Comparison of ENCODE assay signal across 19 cellular contexts in genomic region chr15:60898896-60899295, GRCh38.
DNase-seq lines count a peak whose midpoint lies in the region; ATAC-seq and TF ChIP-seq lines count a peak whose summit lies in the region.
"Had no signal": no experiment of that assay in that cellular context is flagged by ENCODE, and none has a peak within 500 bp of the region (broad histone marks: within the 10 kb centered on the region; RNA-seq: fewer than 3 reads in every experiment).

No MANE protein-coding gene starts in this region.

- no peak overlapping the region for H3K4me3 ChIP-seq in CD4-positive, alpha-beta memory T cell (ENCODE audit: low read length in 2 of 2)
- H3K4me3 ChIP-seq: colonic mucosa, HAP-1, hepatocyte, smooth muscle cell, suprapubic skin had no signal

- no peak overlapping the region for H3K27ac ChIP-seq in CD4-positive, alpha-beta memory T cell (ENCODE audit: low read depth, low read length)
- H3K27ac ChIP-seq: brain microvascular endothelial cell, colonic mucosa, hepatocyte, KMS-11, suprapubic skin had no signal

- H3K4me3 Mint-ChIP-seq in CD4-positive, alpha-beta memory T cell, result peak overlapping the region in 2 of 8 donors; percentile 0 to 2
- H3K4me3 Mint-ChIP-seq in activated naive CD8-positive, alpha-beta T cell treated with anti-CD3 and anti-CD28 coated beads, Interleukin-2, amount 50 U/mL, for 24 hours, result no peak overlapping the region
- H3K4me3 Mint-ChIP-seq: naive B cell had no signal

- peaks cover 17% of the 10 kb centered on the region for H3K4me1 ChIP-seq in CD4-positive, alpha-beta memory T cell (ENCODE audit: insufficient read depth, low read length)
- H3K4me1 ChIP-seq: colonic mucosa had no signal

- peak overlapping the region; percentile 75 to 96 (median 79) for H3K27ac Mint-ChIP-seq in CD4-positive, alpha-beta memory T cell
- H3K27ac Mint-ChIP-seq in activated naive CD8-positive, alpha-beta T cell treated with anti-CD3 and anti-CD28 coated beads, Interleukin-2, amount 50 U/mL, for 24 hours, result peak overlapping the region; percentile 74
- H3K27ac Mint-ChIP-seq: naive B cell had no signal

- POLR2A ChIA-PET in CD4-positive, alpha-beta memory T cell (lab: Charles Lee; ENCODE audit: partially characterized antibody), result interaction anchor here (1.5 kb wide), 1 partner anchor 313 kb away, joined by 3 read pairs; no protein-coding TSS in a partner anchor

- intact Hi-C loops in CD4-positive, alpha-beta memory T cell (cut with micrococcal nuclease), result loop anchor here (5.0 kb wide), 1 partner anchor 42 kb away; no protein-coding TSS in a partner anchor

- no peaks in the 10 kb centered on the region for H3K9me3 Mint-ChIP-seq in CD4-positive, alpha-beta memory T cell
- H3K9me3 Mint-ChIP-seq in activated naive CD8-positive, alpha-beta T cell treated with anti-CD3 and anti-CD28 coated beads, Interleukin-2, amount 50 U/mL, for 24 hours, result no peaks in the 10 kb centered on the region
- H3K9me3 Mint-ChIP-seq: naive B cell had no signal

- H3K9me3 ChIP-seq in CD4-positive, alpha-beta memory T cell (ENCODE audit: control insufficient read depth in 1 of 2, low read length in 2 of 2), result no peaks in the 10 kb centered on the region
- H3K9me3 ChIP-seq: colonic mucosa, HAP-1, suprapubic skin had no signal

- peaks cover 15 to 32% (median 22%) of the 10 kb centered on the region in 4 donors for H3K4me1 Mint-ChIP-seq in CD4-positive, alpha-beta memory T cell
- peaks cover 53% of the 10 kb centered on the region for H3K4me1 Mint-ChIP-seq in activated naive CD8-positive, alpha-beta T cell treated with anti-CD3 and anti-CD28 coated beads, Interleukin-2, amount 50 U/mL, for 24 hours

- no peaks in the 10 kb centered on the region for H3K36me3 Mint-ChIP-seq in CD4-positive, alpha-beta memory T cell
- H3K36me3 Mint-ChIP-seq in activated naive CD8-positive, alpha-beta T cell treated with anti-CD3 and anti-CD28 coated beads, Interleukin-2, amount 50 U/mL, for 24 hours (ENCODE audit: low read depth), result no peaks in the 10 kb centered on the region
- H3K36me3 Mint-ChIP-seq: naive B cell had no signal

- H3K27me3 Mint-ChIP-seq in CD4-positive, alpha-beta memory T cell, result no peaks in the 10 kb centered on the region
- peaks cover 3% of the 10 kb centered on the region for H3K27me3 Mint-ChIP-seq in activated naive CD8-positive, alpha-beta T cell treated with anti-CD3 and anti-CD28 coated beads, Interleukin-2, amount 50 U/mL, for 24 hours
- H3K27me3 Mint-ChIP-seq: naive B cell had no signal

- peak; percentile 47; the same call in 2 of the 3 replicates for TF ChIP-seq CTCF in GM12872 (IDR thresholded peaks at IDR 0.05; ENCODE audit: insufficient read depth, low read depth, low read length)

- H3K36me3 ChIP-seq in CD4-positive, alpha-beta memory T cell (ENCODE audit: insufficient read depth, low read length), result no peaks in the 10 kb centered on the region
- H3K36me3 ChIP-seq: brain microvascular endothelial cell, colonic mucosa, HAP-1, suprapubic skin had no signal

- no peak for DNase-seq in CD4-positive, alpha-beta memory T cell
- DNase-seq in activated naive CD8-positive, alpha-beta T cell treated with anti-CD3 and anti-CD28 coated beads, Interleukin-2, amount 50 U/mL, for 24 hours, result no peak
- DNase-seq in putamen (ENCODE audit: low spot score) (no peak), Ammon's horn (ENCODE audit: low spot score) (no peak), DMS153 (lab: John Stamatoyannopoulos, UW) (no peak)
- DNase-seq: brain microvascular endothelial cell; colonic mucosa; naive B cell; NCI-H1092; NCI-H2107; Right ventricle myocardium superior; stimulated activated CD4-positive, alpha-beta T cell treated with anti-CD3 and anti-CD28 coated beads, Interleukin-4, amount 100 ng/mL, for 4 hours had no signal

- H3K27me3 ChIP-seq in CD4-positive, alpha-beta memory T cell (ENCODE audit: insufficient read depth, low read length), result no peaks in the 10 kb centered on the region
- H3K27me3 ChIP-seq: brain microvascular endothelial cell, colonic mucosa, hepatocyte, suprapubic skin had no signal

- peak; percentile 3 for ATAC-seq in HG02973 (IDR thresholded peaks at IDR 0.05; ENCODE audit: unreplicated experiment)
- peak; percentile 11 for ATAC-seq in activated naive CD8-positive, alpha-beta T cell treated with anti-CD3 and anti-CD28 coated beads, Interleukin-2, amount 50 U/mL, for 24 hours

- CTCF ChIA-PET in CD4-positive, alpha-beta memory T cell (lab: Charles Lee; ENCODE audit: partially characterized antibody), result interaction anchor here (1.2 to 1.9 kb wide), 3 partner anchors 7 to 30 kb away, joined by 3 to 4 read pairs (median 3); no protein-coding TSS in a partner anchor
